ENCODE assay signal across 14 cellular contexts in the genomic region with DNA sequence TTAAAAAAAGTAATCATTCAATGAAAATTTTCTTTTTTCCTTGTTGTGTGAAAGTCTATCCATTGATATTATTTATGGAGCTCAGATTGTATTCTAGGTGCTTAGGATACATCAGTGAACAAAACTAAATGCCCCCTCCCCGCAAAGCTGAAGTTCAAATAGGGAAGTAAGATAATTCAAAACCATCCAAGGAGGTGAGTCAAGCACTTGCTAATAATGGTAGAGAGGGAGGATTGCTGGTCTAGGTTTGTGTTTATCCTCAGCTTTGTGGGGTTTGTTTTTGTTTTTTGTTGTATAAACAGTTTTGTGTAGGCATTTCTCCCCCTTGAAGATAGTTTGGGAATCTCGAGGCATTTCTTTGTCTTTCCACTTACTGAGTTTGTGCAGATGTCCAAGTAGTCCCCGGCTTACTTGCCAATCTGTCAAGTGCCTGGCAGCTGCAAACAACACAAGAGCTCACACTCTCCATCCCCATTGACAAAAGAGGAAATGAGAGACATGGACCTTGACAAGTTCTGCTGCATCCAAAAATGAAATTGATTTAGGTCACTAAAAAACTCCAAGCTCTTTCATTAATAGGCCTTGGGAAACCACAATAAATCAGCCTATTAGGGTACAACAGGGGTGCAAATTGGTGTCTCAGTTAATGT.
DNase-seq lines count a peak whose midpoint lies in the region; ATAC-seq and TF ChIP-seq lines count a peak whose summit lies in the region.
"Had no signal": no experiment of that assay in that cellular context is flagged by ENCODE, and none has a peak within 500 bp of the region (broad histone marks: within the 10 kb centered on the region; RNA-seq: fewer than 3 reads in every experiment).

No MANE protein-coding gene starts in this region.

- H3K9me3 Mint-ChIP-seq in CD8-positive, alpha-beta T cell, result peaks cover 3% of the 10 kb centered on the region

- peaks cover 5% of the 10 kb centered on the region for H3K4me1 Mint-ChIP-seq in CD8-positive, alpha-beta T cell (ENCODE audit: low read depth)

- H3K4me1 ChIP-seq in esophagus muscularis mucosa, result peaks cover 36 to 68% (median 62%) of the 10 kb centered on the region in 4 donors
- H3K4me1 ChIP-seq in CD8-positive, alpha-beta T cell (ENCODE audit: insufficient read depth, low read length), result peaks cover 3% of the 10 kb centered on the region

- no peaks in the 10 kb centered on the region for H3K27me3 ChIP-seq in esophagus muscularis mucosa
- H3K27me3 ChIP-seq in CD8-positive, alpha-beta T cell (ENCODE audit: insufficient read depth, low read length), result no peaks in the 10 kb centered on the region
- H3K27me3 ChIP-seq: transverse colon had no signal

- no peaks in the 10 kb centered on the region for H3K36me3 ChIP-seq in esophagus muscularis mucosa
- H3K36me3 ChIP-seq in CD8-positive, alpha-beta T cell (ENCODE audit: insufficient read depth, low read length), result no peaks in the 10 kb centered on the region
- H3K36me3 ChIP-seq: transverse colon had no signal

- H3K27ac ChIP-seq in esophagus muscularis mucosa (replicated peaks in 1 of 4), result peak overlapping the region; percentile 76 to 83 (median 80)
- H3K27ac ChIP-seq in CD8-positive, alpha-beta T cell (ENCODE audit: low read depth, low read length), result no peak overlapping the region
- H3K27ac ChIP-seq: transverse colon had no signal

- H3K9me3 ChIP-seq in esophagus muscularis mucosa, result peaks cover 0 to 2% (median 0%) of the 10 kb centered on the region in 4 donors
- no peaks in the 10 kb centered on the region for H3K9me3 ChIP-seq in CD8-positive, alpha-beta T cell (ENCODE audit: low read length)

- POLR2A ChIA-PET in CD8-positive, alpha-beta T cell (lab: Charles Lee), result no interaction called here

- H3K4me3 Mint-ChIP-seq in CD8-positive, alpha-beta T cell, result no peak overlapping the region
- H3K4me3 Mint-ChIP-seq: activated CD4-positive, alpha-beta memory T cell treated with anti-CD3 and anti-CD28 coated beads, Interleukin-2, amount 10 ng/mL, durations not matched to agents 7 days and 5 days; activated naive CD4-positive, alpha-beta T cell treated with anti-CD3 and anti-CD28 coated beads, Interleukin-2, amount 50 U/mL, for 24 hours had no signal

- no peak for ATAC-seq in CD8-positive, alpha-beta T cell
- no peak for ATAC-seq in GM18870 (IDR thresholded peaks at IDR 0.05; ENCODE audit: unreplicated experiment)
- ATAC-seq: HepG2 had no signal

- no peak for TF ChIP-seq EP300 in esophagus muscularis mucosa (IDR thresholded peaks at IDR 0.05)

- WGBS in esophagus muscularis mucosa, result 39% methylated on average over 3 of the region's 3 CpGs

- TF ChIP-seq POLR2A in esophagus muscularis mucosa (IDR thresholded peaks at IDR 0.05; ENCODE audit: low read depth), result no peak

- H3K4me3 ChIP-seq in esophagus muscularis mucosa, result no peak overlapping the region
- no peak overlapping the region for H3K4me3 ChIP-seq in CD8-positive, alpha-beta T cell (ENCODE audit: low read depth, low read length)
- H3K4me3 ChIP-seq: transverse colon had no signal

- TF ChIP-seq CTCF in esophagus muscularis mucosa (IDR thresholded peaks at IDR 0.05), result no peak
- TF ChIP-seq CTCF in CD8-positive, alpha-beta T cell (IDR thresholded peaks at IDR 0.05), result no peak

- H3K27me3 Mint-ChIP-seq in CD8-positive, alpha-beta T cell (ENCODE audit: low read depth), result no peaks in the 10 kb centered on the region
- H3K27me3 Mint-ChIP-seq: activated CD4-positive, alpha-beta memory T cell treated with anti-CD3 and anti-CD28 coated beads, Interleukin-2, amount 10 ng/mL, durations not matched to agents 7 days and 5 days; activated naive CD4-positive, alpha-beta T cell treated with anti-CD3 and anti-CD28 coated beads, Interleukin-2, amount 50 U/mL, for 24 hours had no signal

- CTCF ChIA-PET in CD8-positive, alpha-beta T cell (lab: Charles Lee), result no interaction called here

- no peak overlapping the region for H3K27ac Mint-ChIP-seq in CD8-positive, alpha-beta T cell
- H3K27ac Mint-ChIP-seq: activated CD4-positive, alpha-beta memory T cell treated with anti-CD3 and anti-CD28 coated beads, Interleukin-2, amount 10 ng/mL, durations not matched to agents 7 days and 5 days; activated naive CD4-positive, alpha-beta T cell treated with anti-CD3 and anti-CD28 coated beads, Interleukin-2, amount 50 U/mL, for 24 hours had no signal

- intact Hi-C loops in esophagus muscularis mucosa (cut with DNase I), result no loop called here
- intact Hi-C loops in CD8-positive, alpha-beta T cell (cut with DNase I, micrococcal nuclease), result loop anchor here in 1 of 2 experiments (10.0 kb wide), 1 partner anchor 718 kb away; no protein-coding TSS in a partner anchor

- no peaks in the 10 kb centered on the region for H3K36me3 Mint-ChIP-seq in CD8-positive, alpha-beta T cell

- DNase-seq in NOMO-1 (lab: John Stamatoyannopoulos, UW; ENCODE audit: unreplicated experiment in 2 of 2) (peak; percentile 20 to 38), NOMO-1 treated with dmso at 0.1 percent for 144 hours (lab: John Stamatoyannopoulos, UW; ENCODE audit: unreplicated experiment) (no peak), NCI-H2029 (lab: John Stamatoyannopoulos, UW) (peak; percentile 41), esophagus muscularis mucosa (ENCODE audit: extremely low spot score) (no peak), SIG-M5 (lab: John Stamatoyannopoulos, UW) (no peak)
- DNase-seq in CD8-positive, alpha-beta T cell, result no peak
- no peak for DNase-seq in activated CD4-positive, alpha-beta T cell treated with anti-CD3 and anti-CD28 coated beads for 4 hours
- DNase-seq: activated CD4-positive, alpha-beta memory T cell treated with anti-CD3 and anti-CD28 coated beads, Interleukin-2, amount 10 ng/mL, durations not matched to agents 7 days and 5 days; NCI-H526 treated with DMSO at 0.1 percent for 48 hours; SW 1271; transverse colon had no signal

Comparison
In these comparisons a context has a peak if more than half of its experiments do, and no peak if none do; other contexts are left out.
1. DNase-seq: peak in NOMO-1 (2 of 2) and NCI-H2029 (single experiment); none in NOMO-1 treated with dmso at 0.1 percent for 144 hours (single experiment), esophagus muscularis mucosa (single experiment), CD8-positive, alpha-beta T cell (0 of 7), SIG-M5 (single experiment) and activated CD4-positive, alpha-beta T cell treated with anti-CD3 and anti-CD28 coated beads for 4 hours (0 of 2).